15 cellular contexts compared by ENCODE assay signal in the genomic region with DNA sequence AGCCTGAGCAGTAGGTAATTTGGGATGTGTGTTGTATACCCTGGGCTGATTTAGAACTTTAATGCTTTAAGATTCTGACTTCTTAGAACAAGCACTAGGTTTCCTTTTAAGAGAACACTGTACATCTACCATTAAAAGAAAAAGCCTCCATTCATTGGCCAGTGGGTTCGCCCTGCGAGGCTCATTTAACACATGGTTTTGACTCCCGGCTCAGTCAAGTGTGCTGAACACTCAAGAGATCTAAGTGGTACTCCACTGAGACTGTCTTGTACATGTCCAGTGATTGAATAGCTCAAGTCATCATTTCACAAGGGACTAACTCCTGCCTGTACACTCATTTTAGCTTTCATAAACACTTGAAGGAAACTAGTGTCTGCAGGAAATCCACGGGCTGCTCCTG. TPM values are rescaled to one million over a fixed set of nuclear protein-coding genes. Genes with fewer than 3 reads are reported as not detected.
A peak's percentile ranks its signal among the peaks of the same experiment; 100 is the strongest.
DNase-seq lines count a peak whose midpoint lies in the region; ATAC-seq and TF ChIP-seq lines count a peak whose summit lies in the region.
"Had no signal": no experiment of that assay in that cellular context is flagged by ENCODE, and none has a peak within 500 bp of the region (broad histone marks: within the 10 kb centered on the region; RNA-seq: fewer than 3 reads in every experiment).

No MANE protein-coding gene starts in this region.

- intact Hi-C loops in right cardiac atrium (cut with DNase I), result no loop called here

- no peaks in the 10 kb centered on the region for H3K27me3 Mint-ChIP-seq in nephron (ENCODE audit: low read depth)
- H3K27me3 Mint-ChIP-seq: B cell; CD4-positive, alpha-beta memory T cell had no signal

- peaks cover 9% of the 10 kb centered on the region for H3K36me3 Mint-ChIP-seq in nephron (ENCODE audit: low read depth)

- no peak overlapping the region for H3K27ac Mint-ChIP-seq in nephron
- H3K27ac Mint-ChIP-seq: B cell, H9 had no signal

- peaks cover 35% of the 10 kb centered on the region for H3K4me1 Mint-ChIP-seq in nephron

- no peak for ATAC-seq in right cardiac atrium
- ATAC-seq in GM18867 (IDR thresholded peaks at IDR 0.05; ENCODE audit: unreplicated experiment), result no peak
- ATAC-seq: HepG2 had no signal

- no peaks in the 10 kb centered on the region for H3K9me3 Mint-ChIP-seq in nephron
- H3K9me3 Mint-ChIP-seq: CD4-positive, alpha-beta memory T cell; H9 had no signal

- H3K9me3 ChIP-seq in cardiac muscle cell (ENCODE audit: low read depth) (no peaks in the 10 kb centered on the region), right cardiac atrium (ENCODE audit: control insufficient read depth, low read length) (no peaks in the 10 kb centered on the region)

- H3K4me3 Mint-ChIP-seq in nephron, result peak overlapping the region in 2 of 3 experiments; percentile 21 to 65
- H3K4me3 Mint-ChIP-seq: B cell; CD4-positive, alpha-beta memory T cell; H9 had no signal

- no peak overlapping the region for H3K4me3 ChIP-seq in cardiac muscle cell
- no peak overlapping the region for H3K4me3 ChIP-seq in right cardiac atrium (ENCODE audit: low read length)

- WGBS in right cardiac atrium, result 89% methylated on average over 4 of the region's 4 CpGs

- DNase-seq in cardiac muscle cell (ENCODE audit: low read depth in 1 of 2, low spot score in 1 of 2), result peak in 1 of 2 donors; percentile 37
- DNase-seq in right cardiac atrium, result no peak
- DNase-seq in NCI-H187 (lab: John Stamatoyannopoulos, UW), result peak; percentile 17 to 73
- no peak for DNase-seq in activated CD8-positive, alpha-beta memory T cell treated with anti-CD3 and anti-CD28 coated beads, Interleukin-2, amount 50 U/mL, for 4 hours
- DNase-seq in OCI-M1 (lab: John Stamatoyannopoulos, UW), result no peak
- DNase-seq: C1 segment of cervical spinal cord; CD4-positive, alpha-beta memory T cell; DND-41; GDM1; GOT3; H9 had no signal

- TF ChIP-seq CTCF in cardiac muscle cell (IDR thresholded peaks at IDR 0.05; ENCODE audit: low read depth, low read length) (no peak), nephron (IDR thresholded peaks at IDR 0.05; ENCODE audit: unreplicated experiment in 3 of 3) (no peak)

- H3K4me1 ChIP-seq in cardiac muscle cell (ENCODE audit: low read depth), result peaks cover 47% of the 10 kb centered on the region
- peaks cover 8% of the 10 kb centered on the region for H3K4me1 ChIP-seq in right cardiac atrium (ENCODE audit: control insufficient read depth, insufficient read depth, low read length)

- H3K27me3 ChIP-seq in cardiac muscle cell (no peaks in the 10 kb centered on the region), right cardiac atrium (ENCODE audit: control insufficient read depth, insufficient read depth) (no peaks in the 10 kb centered on the region)

- H3K27ac ChIP-seq in cardiac muscle cell (peak overlapping the region; percentile 7), right cardiac atrium (ENCODE audit: low read length) (no peak overlapping the region)

- H3K36me3 ChIP-seq in cardiac muscle cell, result no peaks in the 10 kb centered on the region

RNA-seq across cellular contexts. Expression of a gene that starts 3.9 kb away (rescaled TPM):
- 69.5 and 115 TPM in 2 replicates for total RNA-seq in cardiac muscle cell
- polyA plus RNA-seq in cardiac muscle cell, result 82.0 and 116 TPM in 2 replicates
- 10 to 100 TPM; 26.5 to 36.9 (median 33.3) TPM for total RNA-seq in right cardiac atrium
- polyA plus RNA-seq in right cardiac atrium, result 25.8 TPM

Comparison
In these comparisons a context has a peak if more than half of its experiments do, and no peak if none do; other contexts are left out.
1. DNase-seq: peak in NCI-H187 (2 of 2); none in right cardiac atrium (0 of 3), activated CD8-positive, alpha-beta memory T cell treated with anti-CD3 and anti-CD28 coated beads, Interleukin-2, amount 50 U/mL, for 4 hours (single experiment) and OCI-M1 (single experiment).